20 cellular contexts compared by ENCODE assay signal in the genomic region with DNA sequence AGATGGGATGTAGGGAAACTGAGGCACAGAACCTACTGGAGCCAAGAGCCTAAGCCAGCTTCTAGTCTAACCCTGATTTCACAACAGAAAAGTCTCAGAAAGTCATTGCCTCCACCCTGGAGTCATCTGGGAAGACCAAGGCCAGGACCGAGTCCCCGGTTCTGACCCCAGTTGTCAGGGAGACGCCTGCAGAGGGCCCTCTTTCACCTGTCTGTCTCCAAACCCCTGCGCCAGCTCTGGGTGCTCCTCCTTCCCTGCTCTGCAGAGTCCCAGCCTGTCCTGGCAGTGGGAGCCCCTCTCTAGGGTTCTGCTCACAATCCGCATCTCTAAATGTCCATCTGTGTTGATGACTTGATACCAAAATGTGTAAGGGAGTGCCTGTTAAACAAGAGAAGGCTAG.
DNase-seq lines count a peak whose midpoint lies in the region; ATAC-seq and TF ChIP-seq lines count a peak whose summit lies in the region.
"Had no signal": no experiment of that assay in that cellular context is flagged by ENCODE, and none has a peak within 500 bp of the region (broad histone marks: within the 10 kb centered on the region; RNA-seq: fewer than 3 reads in every experiment).

No MANE protein-coding gene starts in this region.

- peak overlapping the region; percentile 18; the same call in 1 of the 2 replicates for H3K9ac ChIP-seq in BLaER1

- H3K27me3 ChIP-seq in BLaER1 (no peaks in the 10 kb centered on the region), DOHH2 (ENCODE audit: control insufficient read depth, low read length) (no peaks in the 10 kb centered on the region)
- H3K27me3 ChIP-seq: adrenal gland, breast epithelium, uterus had no signal

- H3K4me1 ChIP-seq in BLaER1 (peaks cover 86% of the 10 kb centered on the region), DOHH2 (ENCODE audit: control insufficient read depth, low read length) (peaks cover 85% of the 10 kb centered on the region)
- H3K4me1 ChIP-seq: adrenal gland, breast epithelium, uterus had no signal

- H3K79me2 ChIP-seq in DOHH2 (ENCODE audit: control insufficient read depth, low read length), result no peaks in the 10 kb centered on the region

- H3F3A ChIP-seq in DOHH2 (ENCODE audit: control insufficient read depth, insufficient read depth), result peaks cover 21% of the 10 kb centered on the region

- H3K4me3 ChIP-seq in BLaER1 (peak overlapping the region; percentile 1), DOHH2 (ENCODE audit: low read length) (peak overlapping the region; percentile 49)
- H3K4me3 ChIP-seq: adrenal gland, breast epithelium, coronary artery, GM12878, uterus had no signal

- no peaks in the 10 kb centered on the region for H3K9me2 ChIP-seq in DOHH2 (replicated peaks; ENCODE audit: control insufficient read depth, low read length)

- H3K27me3 Mint-ChIP-seq in activated naive CD8-positive, alpha-beta T cell treated with anti-CD3 and anti-CD28 coated beads, Interleukin-2, amount 10 ng/mL, durations not matched to agents 7 days and 5 days, result no peaks in the 10 kb centered on the region
- H3K27me3 Mint-ChIP-seq: activated T-helper 17 cell treated with anti-CD3 and anti-CD28 coated beads, Interleukin-2, amount 50 U/mL, for 72 hours had no signal

- peaks cover 77% of the 10 kb centered on the region for H3K36me3 ChIP-seq in BLaER1
- peaks cover 51% of the 10 kb centered on the region for H3K36me3 ChIP-seq in DOHH2 (ENCODE audit: control insufficient read depth, low read length)
- H3K36me3 ChIP-seq: breast epithelium, uterus had no signal

- H3K9me3 ChIP-seq in BLaER1 (no peaks in the 10 kb centered on the region), DOHH2 (ENCODE audit: control insufficient read depth, insufficient read depth, low read length) (no peaks in the 10 kb centered on the region)
- H3K9me3 ChIP-seq: adrenal gland, breast epithelium, uterus had no signal

- no peaks in the 10 kb centered on the region for H3K9me3 Mint-ChIP-seq in activated naive CD8-positive, alpha-beta T cell treated with anti-CD3 and anti-CD28 coated beads, Interleukin-2, amount 10 ng/mL, durations not matched to agents 7 days and 5 days
- H3K9me3 Mint-ChIP-seq: activated T-helper 17 cell treated with anti-CD3 and anti-CD28 coated beads, Interleukin-2, amount 50 U/mL, for 72 hours had no signal

- H3K4me1 Mint-ChIP-seq in activated naive CD8-positive, alpha-beta T cell treated with anti-CD3 and anti-CD28 coated beads, Interleukin-2, amount 10 ng/mL, durations not matched to agents 7 days and 5 days, result peaks cover 37% of the 10 kb centered on the region

- no peak overlapping the region for H3K27ac Mint-ChIP-seq in activated naive CD8-positive, alpha-beta T cell treated with anti-CD3 and anti-CD28 coated beads, Interleukin-2, amount 10 ng/mL, durations not matched to agents 7 days and 5 days

- no peak for TF ChIP-seq CTCF in DOHH2 (IDR thresholded peaks at IDR 0.05; ENCODE audit: low read depth, low read length, poor library complexity, severe bottlenecking)

- peak; percentile 15 for DNase-seq in activated naive CD8-positive, alpha-beta T cell treated with anti-CD3 and anti-CD28 coated beads, Interleukin-2, amount 10 ng/mL, durations not matched to agents 7 days and 5 days
- DNase-seq in posterior vena cava (ENCODE audit: low spot score) (peak; percentile 51), CD1c-positive myeloid dendritic cell (ENCODE audit: extremely low spot score) (no peak), NOMO-1 (lab: John Stamatoyannopoulos, UW; ENCODE audit: unreplicated experiment in 2 of 2) (no peak)
- DNase-seq: activated CD4-positive, CD25-positive, alpha-beta regulatory T cell treated with anti-CD3 and anti-CD28 coated beads, Interleukin-2, amount 50 U/mL, for 72 hours; DMS79; KBM-7; mammary epithelial cell; NCI-H1694; NCI-H69; substantia nigra had no signal

- peaks cover 3% of the 10 kb centered on the region for H3K36me3 Mint-ChIP-seq in activated naive CD8-positive, alpha-beta T cell treated with anti-CD3 and anti-CD28 coated beads, Interleukin-2, amount 10 ng/mL, durations not matched to agents 7 days and 5 days

- H3K4me3 Mint-ChIP-seq in activated naive CD8-positive, alpha-beta T cell treated with anti-CD3 and anti-CD28 coated beads, Interleukin-2, amount 10 ng/mL, durations not matched to agents 7 days and 5 days, result no peak overlapping the region
- H3K4me3 Mint-ChIP-seq: activated T-helper 17 cell treated with anti-CD3 and anti-CD28 coated beads, Interleukin-2, amount 50 U/mL, for 72 hours had no signal

- peak overlapping the region; percentile 96 for H3K4me2 ChIP-seq in BLaER1
- peak overlapping the region; percentile 63 for H3K4me2 ChIP-seq in DOHH2 (ENCODE audit: low read length)

- intact Hi-C loops in posterior vena cava (cut with DNase I), result no loop called here

- H3K27ac ChIP-seq in BLaER1, result peak overlapping the region; percentile 63
- peak overlapping the region; percentile 73 for H3K27ac ChIP-seq in DOHH2 (ENCODE audit: low read depth, low read length)
- H3K27ac ChIP-seq: adrenal gland, breast epithelium, uterus had no signal

- POLR2A ChIA-PET in activated naive CD8-positive, alpha-beta T cell treated with anti-CD3 and anti-CD28 coated beads, Interleukin-2, amount 10 ng/mL, durations not matched to agents 7 days and 5 days (lab: Charles Lee), result no interaction called here

- peaks cover 65% of the 10 kb centered on the region for H4K20me1 ChIP-seq in BLaER1
- H4K20me1 ChIP-seq in DOHH2 (ENCODE audit: control insufficient read depth, insufficient read depth, low read depth, low read length), result no peaks in the 10 kb centered on the region

- ATAC-seq in activated naive CD8-positive, alpha-beta T cell treated with anti-CD3 and anti-CD28 coated beads, Interleukin-2, amount 10 ng/mL, durations not matched to agents 7 days and 5 days (ENCODE audit: low read depth), result no peak
- ATAC-seq in GM21786 (IDR thresholded peaks at IDR 0.05; ENCODE audit: unreplicated experiment), result no peak
- ATAC-seq: activated T-helper 17 cell treated with anti-CD3 and anti-CD28 coated beads, Interleukin-2, amount 50 U/mL, for 72 hours; GM12878 had no signal

Comparison
In these comparisons a context has a peak if more than half of its experiments do, and no peak if none do; other contexts are left out.
1. DNase-seq: peak in activated naive CD8-positive, alpha-beta T cell treated with anti-CD3 and anti-CD28 coated beads, Interleukin-2, amount 10 ng/mL, durations not matched to agents 7 days and 5 days (single experiment) and posterior vena cava (single experiment); none in CD1c-positive myeloid dendritic cell (single experiment) and NOMO-1 (0 of 2).